In the genomic region with DNA sequence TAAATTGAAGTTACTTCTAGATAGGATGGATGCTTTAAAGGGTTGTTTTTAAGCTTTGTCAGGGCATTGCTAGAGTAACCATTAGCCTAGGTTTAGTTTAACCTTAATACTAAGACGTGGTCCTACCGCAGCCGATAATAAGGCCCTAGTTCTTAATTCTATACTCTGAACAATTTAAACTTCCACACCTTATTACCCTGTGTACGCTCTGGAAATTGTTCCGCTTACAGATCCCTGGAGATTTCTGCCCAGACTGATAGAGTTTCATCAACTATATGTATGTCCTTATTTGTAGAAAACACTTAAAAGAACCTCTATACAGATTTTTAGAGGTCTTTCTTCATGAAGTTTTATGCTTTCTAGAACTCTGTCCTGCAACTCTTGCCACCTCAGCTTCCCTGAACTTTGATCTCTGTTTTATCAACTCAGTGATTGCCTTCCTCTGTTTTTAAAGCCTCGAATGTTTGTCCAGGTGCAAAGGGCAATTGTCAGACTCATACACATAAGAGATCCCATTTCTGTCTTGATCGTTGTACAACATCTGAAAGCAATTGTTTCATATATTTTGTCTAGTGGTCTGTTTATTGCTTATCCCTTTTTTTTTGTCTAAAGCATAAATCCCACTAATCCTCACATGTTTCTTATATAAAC, we compare ENCODE assay signal across 20 cellular contexts.
"Had no signal": no experiment of that assay in that cellular context is flagged by ENCODE, and none has a peak within 500 bp of the region (broad histone marks: within the 10 kb centered on the region; RNA-seq: fewer than 3 reads in every experiment).

No MANE protein-coding gene starts in this region.

- H3K9me3 Mint-ChIP-seq: central memory CD8-positive, alpha-beta T cell had no signal

- H3K27ac Mint-ChIP-seq: activated T-cell treated with anti-CD3 and anti-CD28 coated beads, Interleukin-2, amount 50 U/mL, for 72 hours had no signal

- H3K4me3 Mint-ChIP-seq: activated T-cell treated with anti-CD3 and anti-CD28 coated beads, Interleukin-2, amount 50 U/mL, for 72 hours; central memory CD8-positive, alpha-beta T cell; nephron had no signal

- H3K4me1 Mint-ChIP-seq: central memory CD8-positive, alpha-beta T cell had no signal

- H3K4me3 ChIP-seq: lower lobe of right lung, tibial nerve, vagina had no signal

- H3K4me1 ChIP-seq: lower lobe of right lung, tibial nerve, vagina had no signal

- H3K27ac ChIP-seq: brain microvascular endothelial cell, lower lobe of right lung, tibial nerve, vagina, WERI-Rb-1 had no signal

- DNase-seq: activated CD4-positive, alpha-beta T cell treated with anti-CD3 and anti-CD28 coated beads for 1 hour; activated CD4-positive, alpha-beta T cell treated with anti-CD3 and anti-CD28 coated beads, Interleukin-2, amount 50 U/mL, for 4 hours; activated effector memory CD4-positive, alpha-beta T cell treated with anti-CD3 and anti-CD28 coated beads, Interleukin-2, amount 50 U/mL, for 16 hours; activated naive CD4-positive, alpha-beta T cell treated with anti-CD3 and anti-CD28 coated beads, Interleukin-2, amount 50 U/mL, for 16 hours; activated T-cell treated with anti-CD3 and anti-CD28 coated beads, Interleukin-2, amount 50 U/mL, for 72 hours; aorta; brain microvascular endothelial cell; effector CD4-positive, alpha-beta T cell; lower lobe of right lung; nucleus accumbens; posterior cingulate gyrus; retina; stimulated activated naive CD8-positive, alpha-beta T cell treated with anti-CD3 and anti-CD28 coated beads, Interleukin-15, Interleukin-2, amounts not matched to agents 100 U/mL and 50 U/mL, for 24 hours; substantia nigra; WERI-Rb-1 had no signal

- ATAC-seq: activated T-cell treated with anti-CD3 and anti-CD28 coated beads, Interleukin-2, amount 50 U/mL, for 72 hours; esophagus mucosa; lower lobe of right lung; stimulated activated naive CD8-positive, alpha-beta T cell treated with anti-CD3 and anti-CD28 coated beads, Interleukin-15, Interleukin-2, amounts not matched to agents 100 U/mL and 50 U/mL, for 24 hours had no signal

- H3K36me3 ChIP-seq: brain microvascular endothelial cell, lower lobe of right lung, tibial nerve, vagina, WERI-Rb-1 had no signal

- H3K27me3 ChIP-seq: brain microvascular endothelial cell, vagina had no signal

- H3K27me3 Mint-ChIP-seq: central memory CD8-positive, alpha-beta T cell had no signal

- H3K9me3 ChIP-seq: lower lobe of right lung, tibial nerve, vagina had no signal
